ENCODE assay signal across 1 cellular context in the genomic region with DNA sequence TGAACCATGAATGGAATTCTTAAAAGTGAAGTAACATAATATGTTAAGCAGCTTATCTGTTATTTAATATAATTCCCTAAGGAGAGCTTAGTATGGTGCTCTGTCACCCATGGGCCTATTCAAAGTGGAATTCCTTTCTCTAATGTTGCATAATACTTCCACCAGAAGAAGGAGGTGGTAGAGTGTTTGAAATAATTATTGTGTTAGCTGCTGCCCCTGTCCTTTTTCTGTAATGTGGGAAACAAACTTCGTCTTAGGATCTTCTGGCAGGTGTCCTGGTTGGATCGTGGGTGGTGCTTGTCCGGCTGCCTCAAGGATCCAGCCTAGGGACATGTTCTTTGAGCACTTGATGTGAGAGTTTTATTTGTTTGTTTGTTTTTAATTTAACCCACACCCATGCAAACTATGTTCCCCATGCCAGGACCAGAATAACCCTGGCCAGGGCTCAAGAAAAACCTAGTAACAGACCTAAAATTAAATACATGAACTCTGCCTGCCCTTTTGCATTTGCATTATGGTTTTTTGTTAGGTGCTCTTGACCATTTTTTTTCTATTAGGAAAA.
TF ChIP-seq lines count a peak whose summit lies in the region.

No MANE protein-coding gene starts in this region.

TF ChIP-seq in HCT116, 20 proteins besides CTCF, POLR2A, EP300 and RAD21 (continued from another document):
- TF ChIP-seq, protein P1, sequence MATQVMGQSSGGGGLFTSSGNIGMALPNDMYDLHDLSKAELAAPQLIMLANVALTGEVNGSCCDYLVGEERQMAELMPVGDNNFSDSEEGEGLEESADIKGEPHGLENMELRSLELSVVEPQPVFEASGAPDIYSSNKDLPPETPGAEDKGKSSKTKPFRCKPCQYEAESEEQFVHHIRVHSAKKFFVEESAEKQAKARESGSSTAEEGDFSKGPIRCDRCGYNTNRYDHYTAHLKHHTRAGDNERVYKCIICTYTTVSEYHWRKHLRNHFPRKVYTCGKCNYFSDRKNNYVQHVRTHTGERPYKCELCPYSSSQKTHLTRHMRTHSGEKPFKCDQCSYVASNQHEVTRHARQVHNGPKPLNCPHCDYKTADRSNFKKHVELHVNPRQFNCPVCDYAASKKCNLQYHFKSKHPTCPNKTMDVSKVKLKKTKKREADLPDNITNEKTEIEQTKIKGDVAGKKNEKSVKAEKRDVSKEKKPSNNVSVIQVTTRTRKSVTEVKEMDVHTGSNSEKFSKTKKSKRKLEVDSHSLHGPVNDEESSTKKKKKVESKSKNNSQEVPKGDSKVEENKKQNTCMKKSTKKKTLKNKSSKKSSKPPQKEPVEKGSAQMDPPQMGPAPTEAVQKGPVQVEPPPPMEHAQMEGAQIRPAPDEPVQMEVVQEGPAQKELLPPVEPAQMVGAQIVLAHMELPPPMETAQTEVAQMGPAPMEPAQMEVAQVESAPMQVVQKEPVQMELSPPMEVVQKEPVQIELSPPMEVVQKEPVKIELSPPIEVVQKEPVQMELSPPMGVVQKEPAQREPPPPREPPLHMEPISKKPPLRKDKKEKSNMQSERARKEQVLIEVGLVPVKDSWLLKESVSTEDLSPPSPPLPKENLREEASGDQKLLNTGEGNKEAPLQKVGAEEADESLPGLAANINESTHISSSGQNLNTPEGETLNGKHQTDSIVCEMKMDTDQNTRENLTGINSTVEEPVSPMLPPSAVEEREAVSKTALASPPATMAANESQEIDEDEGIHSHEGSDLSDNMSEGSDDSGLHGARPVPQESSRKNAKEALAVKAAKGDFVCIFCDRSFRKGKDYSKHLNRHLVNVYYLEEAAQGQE (IDR thresholded peaks at IDR 0.05; ENCODE audit: low read depth): no peak
- TF ChIP-seq YY1 (IDR thresholded peaks at IDR 0.05; ENCODE audit: extremely low read depth, insufficient replicate concordance, low read depth, low read length): no peak
- TF ChIP-seq ZNF274 (IDR thresholded peaks at IDR 0.05; ENCODE audit: low read depth, low read length): no peak
- TF ChIP-seq SP1 (IDR thresholded peaks at IDR 0.05; ENCODE audit: low read depth): no peak
TF ChIP-seq in HCT116: peak in this region for 0.
